Comparison of ENCODE assay signal across 1 cellular context in the genomic region with DNA sequence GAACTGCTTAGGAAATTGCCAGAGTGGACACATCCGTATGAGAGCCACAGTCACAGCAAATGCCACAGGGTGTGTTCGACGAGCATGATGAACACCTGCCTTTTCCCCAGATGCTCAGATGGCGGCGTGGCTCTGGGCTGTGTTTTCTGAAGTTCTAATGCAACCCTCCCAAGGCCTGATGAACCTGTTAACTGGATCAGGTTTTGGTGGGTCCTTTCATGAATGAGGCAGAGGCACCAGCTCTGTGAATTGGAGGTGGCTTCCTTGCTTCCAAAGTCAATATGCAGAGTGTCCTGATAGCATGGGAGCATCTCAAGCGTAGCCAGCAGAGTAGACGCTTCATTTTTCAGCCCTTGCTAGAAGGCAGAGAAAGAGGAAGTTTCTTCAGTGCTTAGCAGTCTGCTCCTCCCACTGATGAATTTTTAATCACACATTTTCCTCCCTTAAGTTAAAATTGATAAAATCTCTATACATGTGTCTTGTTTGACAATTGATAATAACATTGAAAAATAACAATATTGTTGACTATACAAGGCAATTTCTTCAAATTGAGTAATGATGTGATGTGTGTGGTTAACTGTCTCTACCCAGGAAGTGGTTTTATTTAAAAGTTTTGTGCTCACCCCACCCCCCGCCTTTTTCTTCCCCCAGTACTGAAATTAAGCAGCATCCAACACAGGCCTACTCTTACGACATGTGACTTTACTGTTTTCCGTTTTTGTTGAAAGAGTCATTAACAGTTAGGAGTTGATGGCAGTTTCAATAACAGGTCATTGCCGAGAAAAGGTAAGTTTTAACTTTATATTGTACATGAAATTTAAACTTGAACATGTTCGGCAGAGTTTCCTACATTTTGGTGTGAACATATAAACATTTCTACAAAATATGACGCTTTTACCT.
A peak's percentile ranks its signal among the peaks of the same experiment; 100 is the strongest.
TF ChIP-seq lines count a peak whose summit lies in the region.

A gene (plus strand): TSS at position 739 of the 900 bp plus-strand sequence.

TF ChIP-seq in GM12878, 131 proteins besides CTCF, POLR2A, EP300 and RAD21 (continued from another document and continues in another):
- TF ChIP-seq KAT2A (conservative IDR thresholded peaks at IDR 0.05; ENCODE audit: control insufficient read depth, low read depth, low read length) (no peak), CREM (IDR thresholded peaks at IDR 0.05; ENCODE audit: low read depth) (peak; percentile 86), JUNB (IDR thresholded peaks at IDR 0.05) (peak; percentile 79), NFXL1 (IDR thresholded peaks at IDR 0.05; ENCODE audit: borderline replicate concordance) (no peak), IRF4 (IDR thresholded peaks at IDR 0.05; ENCODE audit: low read depth, low read length) (peak; percentile 58; the same call in 1 of the 2 replicates), IKZF1 (conservative IDR thresholded peaks at IDR 0.05) (peak; percentile 74; the same call in 1 of the 2 replicates), YY1 (IDR thresholded peaks at IDR 0.05; ENCODE audit: low read depth, low read length) (peak; percentile 86), MXI1 (IDR thresholded peaks at IDR 0.05; ENCODE audit: low read depth, low read length) (peak; percentile 46), TCF12 (IDR thresholded peaks at IDR 0.05; ENCODE audit: low read depth, low read length) (peak; percentile 89), SUPT20H (IDR thresholded peaks at IDR 0.05; ENCODE audit: borderline replicate concordance, control insufficient read depth, low read depth, low read length) (no peak), NBN (IDR thresholded peaks at IDR 0.05) (peak; percentile 85), PAX8 (IDR thresholded peaks at IDR 0.05) (no peak; the same call in 1 of the 2 replicates), ZNF217 (IDR thresholded peaks at IDR 0.05) (peak; percentile 20; the same call in 1 of the 2 replicates), ATF7 (IDR thresholded peaks at IDR 0.05; ENCODE audit: low read depth) (peak; percentile 93), TBL1XR1 (IDR thresholded peaks at IDR 0.05; ENCODE audit: low read depth, low read length) (peak; percentile 70; the same call in 1 of the 2 replicates), CREB1 (IDR thresholded peaks at IDR 0.05; ENCODE audit: low read depth) (peak; percentile 95), HCFC1 (IDR thresholded peaks at IDR 0.05; ENCODE audit: low read length) (no peak), FOS (IDR thresholded peaks at IDR 0.05; ENCODE audit: borderline replicate concordance, extremely low read depth, insufficient read length) (no peak), ESRRA (IDR thresholded peaks at IDR 0.05; ENCODE audit: low read length) (no peak), MEF2B (IDR thresholded peaks at IDR 0.05; ENCODE audit: partially characterized antibody, poor library complexity, severe bottlenecking) (peak; percentile 23), SRF (IDR thresholded peaks at IDR 0.05; ENCODE audit: low read depth in 2 of 2, low read length in 2 of 2) (no peak), TAF1 (IDR thresholded peaks at IDR 0.05; ENCODE audit: borderline replicate concordance, low read depth, low read length) (peak; percentile 70), CBX3 (IDR thresholded peaks at IDR 0.05; ENCODE audit: borderline replicate concordance, low read depth) (no peak), IKZF2 (IDR thresholded peaks at IDR 0.05) (peak; percentile 55 to 57; a peak in 3 of 4 replicates), ZBED1 (IDR thresholded peaks at IDR 0.05; ENCODE audit: borderline replicate concordance) (peak; percentile 28; the same call in 1 of the 2 replicates), BHLHE40 (IDR thresholded peaks at IDR 0.05; ENCODE audit: borderline replicate concordance in 1 of 2, low read depth in 2 of 2, low read length in 1 of 2) (peak; percentile 41 to 75; a peak in 3 of 4 replicates), EED (IDR thresholded peaks at IDR 0.05; ENCODE audit: low read depth) (peak; percentile 44)
- TF ChIP-seq, protein P1, sequence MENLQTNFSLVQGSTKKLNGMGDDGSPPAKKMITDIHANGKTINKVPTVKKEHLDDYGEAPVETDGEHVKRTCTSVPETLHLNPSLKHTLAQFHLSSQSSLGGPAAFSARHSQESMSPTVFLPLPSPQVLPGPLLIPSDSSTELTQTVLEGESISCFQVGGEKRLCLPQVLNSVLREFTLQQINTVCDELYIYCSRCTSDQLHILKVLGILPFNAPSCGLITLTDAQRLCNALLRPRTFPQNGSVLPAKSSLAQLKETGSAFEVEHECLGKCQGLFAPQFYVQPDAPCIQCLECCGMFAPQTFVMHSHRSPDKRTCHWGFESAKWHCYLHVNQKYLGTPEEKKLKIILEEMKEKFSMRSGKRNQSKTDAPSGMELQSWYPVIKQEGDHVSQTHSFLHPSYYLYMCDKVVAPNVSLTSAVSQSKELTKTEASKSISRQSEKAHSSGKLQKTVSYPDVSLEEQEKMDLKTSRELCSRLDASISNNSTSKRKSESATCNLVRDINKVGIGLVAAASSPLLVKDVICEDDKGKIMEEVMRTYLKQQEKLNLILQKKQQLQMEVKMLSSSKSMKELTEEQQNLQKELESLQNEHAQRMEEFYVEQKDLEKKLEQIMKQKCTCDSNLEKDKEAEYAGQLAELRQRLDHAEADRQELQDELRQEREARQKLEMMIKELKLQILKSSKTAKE (IDR thresholded peaks at IDR 0.05; ENCODE audit: low read depth, poor library complexity, severe bottlenecking) = peak; percentile 83
- TF ChIP-seq, protein P2, sequence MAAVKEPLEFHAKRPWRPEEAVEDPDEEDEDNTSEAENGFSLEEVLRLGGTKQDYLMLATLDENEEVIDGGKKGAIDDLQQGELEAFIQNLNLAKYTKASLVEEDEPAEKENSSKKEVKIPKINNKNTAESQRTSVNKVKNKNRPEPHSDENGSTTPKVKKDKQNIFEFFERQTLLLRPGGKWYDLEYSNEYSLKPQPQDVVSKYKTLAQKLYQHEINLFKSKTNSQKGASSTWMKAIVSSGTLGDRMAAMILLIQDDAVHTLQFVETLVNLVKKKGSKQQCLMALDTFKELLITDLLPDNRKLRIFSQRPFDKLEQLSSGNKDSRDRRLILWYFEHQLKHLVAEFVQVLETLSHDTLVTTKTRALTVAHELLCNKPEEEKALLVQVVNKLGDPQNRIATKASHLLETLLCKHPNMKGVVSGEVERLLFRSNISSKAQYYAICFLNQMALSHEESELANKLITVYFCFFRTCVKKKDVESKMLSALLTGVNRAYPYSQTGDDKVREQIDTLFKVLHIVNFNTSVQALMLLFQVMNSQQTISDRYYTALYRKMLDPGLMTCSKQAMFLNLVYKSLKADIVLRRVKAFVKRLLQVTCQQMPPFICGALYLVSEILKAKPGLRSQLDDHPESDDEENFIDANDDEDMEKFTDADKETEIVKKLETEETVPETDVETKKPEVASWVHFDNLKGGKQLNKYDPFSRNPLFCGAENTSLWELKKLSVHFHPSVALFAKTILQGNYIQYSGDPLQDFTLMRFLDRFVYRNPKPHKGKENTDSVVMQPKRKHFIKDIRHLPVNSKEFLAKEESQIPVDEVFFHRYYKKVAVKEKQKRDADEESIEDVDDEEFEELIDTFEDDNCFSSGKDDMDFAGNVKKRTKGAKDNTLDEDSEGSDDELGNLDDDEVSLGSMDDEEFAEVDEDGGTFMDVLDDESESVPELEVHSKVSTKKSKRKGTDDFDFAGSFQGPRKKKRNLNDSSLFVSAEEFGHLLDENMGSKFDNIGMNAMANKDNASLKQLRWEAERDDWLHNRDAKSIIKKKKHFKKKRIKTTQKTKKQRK (IDR thresholded peaks at IDR 0.05; ENCODE audit: low read depth, low read length) = no peak
- TF ChIP-seq, protein P3, sequence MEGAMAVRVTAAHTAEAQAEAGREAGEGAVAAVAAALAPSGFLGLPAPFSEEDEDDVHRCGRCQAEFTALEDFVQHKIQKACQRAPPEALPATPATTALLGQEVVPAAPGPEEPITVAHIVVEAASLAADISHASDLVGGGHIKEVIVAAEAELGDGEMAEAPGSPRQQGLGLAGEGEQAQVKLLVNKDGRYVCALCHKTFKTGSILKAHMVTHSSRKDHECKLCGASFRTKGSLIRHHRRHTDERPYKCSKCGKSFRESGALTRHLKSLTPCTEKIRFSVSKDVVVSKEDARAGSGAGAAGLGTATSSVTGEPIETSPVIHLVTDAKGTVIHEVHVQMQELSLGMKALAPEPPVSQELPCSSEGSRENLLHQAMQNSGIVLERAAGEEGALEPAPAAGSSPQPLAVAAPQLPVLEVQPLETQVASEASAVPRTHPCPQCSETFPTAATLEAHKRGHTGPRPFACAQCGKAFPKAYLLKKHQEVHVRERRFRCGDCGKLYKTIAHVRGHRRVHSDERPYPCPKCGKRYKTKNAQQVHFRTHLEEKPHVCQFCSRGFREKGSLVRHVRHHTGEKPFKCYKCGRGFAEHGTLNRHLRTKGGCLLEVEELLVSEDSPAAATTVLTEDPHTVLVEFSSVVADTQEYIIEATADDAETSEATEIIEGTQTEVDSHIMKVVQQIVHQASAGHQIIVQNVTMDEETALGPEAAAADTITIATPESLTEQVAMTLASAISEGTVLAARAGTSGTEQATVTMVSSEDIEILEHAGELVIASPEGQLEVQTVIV (IDR thresholded peaks at IDR 0.05; ENCODE audit: borderline replicate concordance, partially characterized antibody) = no peak
- TF ChIP-seq, protein P4, sequence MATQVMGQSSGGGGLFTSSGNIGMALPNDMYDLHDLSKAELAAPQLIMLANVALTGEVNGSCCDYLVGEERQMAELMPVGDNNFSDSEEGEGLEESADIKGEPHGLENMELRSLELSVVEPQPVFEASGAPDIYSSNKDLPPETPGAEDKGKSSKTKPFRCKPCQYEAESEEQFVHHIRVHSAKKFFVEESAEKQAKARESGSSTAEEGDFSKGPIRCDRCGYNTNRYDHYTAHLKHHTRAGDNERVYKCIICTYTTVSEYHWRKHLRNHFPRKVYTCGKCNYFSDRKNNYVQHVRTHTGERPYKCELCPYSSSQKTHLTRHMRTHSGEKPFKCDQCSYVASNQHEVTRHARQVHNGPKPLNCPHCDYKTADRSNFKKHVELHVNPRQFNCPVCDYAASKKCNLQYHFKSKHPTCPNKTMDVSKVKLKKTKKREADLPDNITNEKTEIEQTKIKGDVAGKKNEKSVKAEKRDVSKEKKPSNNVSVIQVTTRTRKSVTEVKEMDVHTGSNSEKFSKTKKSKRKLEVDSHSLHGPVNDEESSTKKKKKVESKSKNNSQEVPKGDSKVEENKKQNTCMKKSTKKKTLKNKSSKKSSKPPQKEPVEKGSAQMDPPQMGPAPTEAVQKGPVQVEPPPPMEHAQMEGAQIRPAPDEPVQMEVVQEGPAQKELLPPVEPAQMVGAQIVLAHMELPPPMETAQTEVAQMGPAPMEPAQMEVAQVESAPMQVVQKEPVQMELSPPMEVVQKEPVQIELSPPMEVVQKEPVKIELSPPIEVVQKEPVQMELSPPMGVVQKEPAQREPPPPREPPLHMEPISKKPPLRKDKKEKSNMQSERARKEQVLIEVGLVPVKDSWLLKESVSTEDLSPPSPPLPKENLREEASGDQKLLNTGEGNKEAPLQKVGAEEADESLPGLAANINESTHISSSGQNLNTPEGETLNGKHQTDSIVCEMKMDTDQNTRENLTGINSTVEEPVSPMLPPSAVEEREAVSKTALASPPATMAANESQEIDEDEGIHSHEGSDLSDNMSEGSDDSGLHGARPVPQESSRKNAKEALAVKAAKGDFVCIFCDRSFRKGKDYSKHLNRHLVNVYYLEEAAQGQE (IDR thresholded peaks at IDR 0.05; ENCODE audit: low read depth, low read length) = 0 out of 2 replicates have a peak, but pooled peaks have one; percentile 11
- TF ChIP-seq, protein P5, sequence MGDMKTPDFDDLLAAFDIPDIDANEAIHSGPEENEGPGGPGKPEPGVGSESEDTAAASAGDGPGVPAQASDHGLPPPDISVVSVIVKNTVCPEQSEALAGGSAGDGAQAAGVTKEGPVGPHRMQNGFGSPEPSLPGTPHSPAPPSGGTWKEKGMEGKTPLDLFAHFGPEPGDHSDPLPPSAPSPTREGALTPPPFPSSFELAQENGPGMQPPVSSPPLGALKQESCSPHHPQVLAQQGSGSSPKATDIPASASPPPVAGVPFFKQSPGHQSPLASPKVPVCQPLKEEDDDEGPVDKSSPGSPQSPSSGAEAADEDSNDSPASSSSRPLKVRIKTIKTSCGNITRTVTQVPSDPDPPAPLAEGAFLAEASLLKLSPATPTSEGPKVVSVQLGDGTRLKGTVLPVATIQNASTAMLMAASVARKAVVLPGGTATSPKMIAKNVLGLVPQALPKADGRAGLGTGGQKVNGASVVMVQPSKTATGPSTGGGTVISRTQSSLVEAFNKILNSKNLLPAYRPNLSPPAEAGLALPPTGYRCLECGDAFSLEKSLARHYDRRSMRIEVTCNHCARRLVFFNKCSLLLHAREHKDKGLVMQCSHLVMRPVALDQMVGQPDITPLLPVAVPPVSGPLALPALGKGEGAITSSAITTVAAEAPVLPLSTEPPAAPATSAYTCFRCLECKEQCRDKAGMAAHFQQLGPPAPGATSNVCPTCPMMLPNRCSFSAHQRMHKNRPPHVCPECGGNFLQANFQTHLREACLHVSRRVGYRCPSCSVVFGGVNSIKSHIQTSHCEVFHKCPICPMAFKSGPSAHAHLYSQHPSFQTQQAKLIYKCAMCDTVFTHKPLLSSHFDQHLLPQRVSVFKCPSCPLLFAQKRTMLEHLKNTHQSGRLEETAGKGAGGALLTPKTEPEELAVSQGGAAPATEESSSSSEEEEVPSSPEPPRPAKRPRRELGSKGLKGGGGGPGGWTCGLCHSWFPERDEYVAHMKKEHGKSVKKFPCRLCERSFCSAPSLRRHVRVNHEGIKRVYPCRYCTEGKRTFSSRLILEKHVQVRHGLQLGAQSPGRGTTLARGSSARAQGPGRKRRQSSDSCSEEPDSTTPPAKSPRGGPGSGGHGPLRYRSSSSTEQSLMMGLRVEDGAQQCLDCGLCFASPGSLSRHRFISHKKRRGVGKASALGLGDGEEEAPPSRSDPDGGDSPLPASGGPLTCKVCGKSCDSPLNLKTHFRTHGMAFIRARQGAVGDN (IDR thresholded peaks at IDR 0.05) = peak; percentile 73
- TF ChIP-seq, protein P6, sequence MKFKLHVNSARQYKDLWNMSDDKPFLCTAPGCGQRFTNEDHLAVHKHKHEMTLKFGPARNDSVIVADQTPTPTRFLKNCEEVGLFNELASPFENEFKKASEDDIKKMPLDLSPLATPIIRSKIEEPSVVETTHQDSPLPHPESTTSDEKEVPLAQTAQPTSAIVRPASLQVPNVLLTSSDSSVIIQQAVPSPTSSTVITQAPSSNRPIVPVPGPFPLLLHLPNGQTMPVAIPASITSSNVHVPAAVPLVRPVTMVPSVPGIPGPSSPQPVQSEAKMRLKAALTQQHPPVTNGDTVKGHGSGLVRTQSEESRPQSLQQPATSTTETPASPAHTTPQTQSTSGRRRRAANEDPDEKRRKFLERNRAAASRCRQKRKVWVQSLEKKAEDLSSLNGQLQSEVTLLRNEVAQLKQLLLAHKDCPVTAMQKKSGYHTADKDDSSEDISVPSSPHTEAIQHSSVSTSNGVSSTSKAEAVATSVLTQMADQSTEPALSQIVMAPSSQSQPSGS (IDR thresholded peaks at IDR 0.05; ENCODE audit: low read length) = peak; percentile 89
- TF ChIP-seq, protein P7, sequence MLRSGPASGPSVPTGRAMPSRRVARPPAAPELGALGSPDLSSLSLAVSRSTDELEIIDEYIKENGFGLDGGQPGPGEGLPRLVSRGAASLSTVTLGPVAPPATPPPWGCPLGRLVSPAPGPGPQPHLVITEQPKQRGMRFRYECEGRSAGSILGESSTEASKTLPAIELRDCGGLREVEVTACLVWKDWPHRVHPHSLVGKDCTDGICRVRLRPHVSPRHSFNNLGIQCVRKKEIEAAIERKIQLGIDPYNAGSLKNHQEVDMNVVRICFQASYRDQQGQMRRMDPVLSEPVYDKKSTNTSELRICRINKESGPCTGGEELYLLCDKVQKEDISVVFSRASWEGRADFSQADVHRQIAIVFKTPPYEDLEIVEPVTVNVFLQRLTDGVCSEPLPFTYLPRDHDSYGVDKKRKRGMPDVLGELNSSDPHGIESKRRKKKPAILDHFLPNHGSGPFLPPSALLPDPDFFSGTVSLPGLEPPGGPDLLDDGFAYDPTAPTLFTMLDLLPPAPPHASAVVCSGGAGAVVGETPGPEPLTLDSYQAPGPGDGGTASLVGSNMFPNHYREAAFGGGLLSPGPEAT (IDR thresholded peaks at IDR 0.05; ENCODE audit: low read depth) = peak; percentile 65; the same call in 1 of the 2 replicates
- TF ChIP-seq, protein P8, sequence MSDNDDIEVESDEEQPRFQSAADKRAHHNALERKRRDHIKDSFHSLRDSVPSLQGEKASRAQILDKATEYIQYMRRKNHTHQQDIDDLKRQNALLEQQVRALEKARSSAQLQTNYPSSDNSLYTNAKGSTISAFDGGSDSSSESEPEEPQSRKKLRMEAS (IDR thresholded peaks at IDR 0.05; ENCODE audit: low read depth, low read length) = peak; percentile 40; the same call in 1 of the 2 replicates
